Comparison of ENCODE assay signal across 38 cellular contexts in the genomic region with DNA sequence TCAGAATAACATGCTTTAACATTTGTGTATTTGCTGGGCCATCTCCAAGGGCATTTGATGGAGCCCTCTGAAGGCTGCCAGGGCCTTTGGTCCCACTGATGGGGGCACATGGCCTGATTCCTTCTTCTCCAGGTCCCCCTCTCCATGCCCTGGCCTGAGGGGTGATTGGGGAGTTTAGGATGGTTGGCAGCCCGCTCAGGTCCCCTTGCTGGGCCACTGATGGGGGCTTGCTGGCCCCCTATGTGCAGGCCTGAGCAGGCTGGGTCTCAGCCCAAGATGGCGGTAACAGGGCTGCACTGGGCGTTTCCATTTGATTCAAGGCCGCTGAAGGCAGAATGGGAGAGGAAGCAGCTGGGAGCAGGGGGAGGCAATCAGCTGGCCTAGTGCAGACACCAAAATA.
"Had no signal": no experiment of that assay in that cellular context is flagged by ENCODE, and none has a peak within 500 bp of the region (broad histone marks: within the 10 kb centered on the region; RNA-seq: fewer than 3 reads in every experiment).

No MANE protein-coding gene starts in this region.

- H3K4me3 Mint-ChIP-seq: activated naive CD4-positive, alpha-beta T cell treated with anti-CD3 and anti-CD28 coated beads for 36 hours; activated naive CD4-positive, alpha-beta T cell treated with anti-CD3 and anti-CD28 coated beads, Interleukin-2, amount 10 ng/mL, durations not matched to agents 7 days and 5 days; activated naive CD4-positive, alpha-beta T cell treated with anti-CD3 and anti-CD28 coated beads, Interleukin-2, amount 50 U/mL, for 24 hours; activated naive CD8-positive, alpha-beta T cell; activated naive CD8-positive, alpha-beta T cell treated with anti-CD3 and anti-CD28 coated beads for 36 hours; activated naive CD8-positive, alpha-beta T cell treated with anti-CD3 and anti-CD28 coated beads, Interleukin-2, amount 10 ng/mL, durations not matched to agents 7 days and 5 days; activated naive CD8-positive, alpha-beta T cell treated with anti-CD3 and anti-CD28 coated beads, Interleukin-2, amount 50 U/mL, for 24 hours; activated T-cell treated with anti-CD3 and anti-CD28 coated beads, Interleukin-2, amount 50 U/mL, for 24 hours; activated T-cell treated with anti-CD3 and anti-CD28 coated beads, Interleukin-2, amount 50 U/mL, for 4 hours; activated T-cell treated with anti-CD3 and anti-CD28 coated beads, Interleukin-2, amount 50 U/mL, for 72 hours; activated T-helper 1 cell treated with anti-CD3 and anti-CD28 coated beads, Interleukin-12 subunit alpha, Interleukin-12 subunit beta, Interleukin-2, Interleukin-4 antibody, amounts not matched to agents 30 ng/mL and 10 ng/mL and 1 ng/mL, durations not matched to agents 14 hours and 24 hours and 36 hours; activated T-helper 17 cell treated with anti-CD3 and anti-CD28 coated beads, Interleukin-2, amount 50 U/mL, for 72 hours; brain; central memory CD8-positive, alpha-beta T cell had no signal

- H3K27ac ChIP-seq: adrenal gland, ascending aorta, body of pancreas, brain microvascular endothelial cell, breast epithelium, cardiac muscle cell had no signal

- H3K36me3 ChIP-seq: adrenal gland, ascending aorta, brain microvascular endothelial cell, breast epithelium, cardiac muscle cell had no signal

- H3K27me3 ChIP-seq: adrenal gland, ascending aorta, cardiac muscle cell had no signal

- H3K9me3 Mint-ChIP-seq: activated naive CD4-positive, alpha-beta T cell treated with anti-CD3 and anti-CD28 coated beads, Interleukin-2, amount 10 ng/mL, durations not matched to agents 7 days and 5 days; activated naive CD4-positive, alpha-beta T cell treated with anti-CD3 and anti-CD28 coated beads, Interleukin-2, amount 50 U/mL, for 24 hours; activated naive CD4-positive, alpha-beta T cell treated with anti-CD3 and anti-CD28 coated beads, Interleukin-2, amount 50 U/mL, for 72 hours; activated naive CD8-positive, alpha-beta T cell treated with anti-CD3 and anti-CD28 coated beads, Interleukin-2, amount 10 ng/mL, durations not matched to agents 7 days and 5 days; activated naive CD8-positive, alpha-beta T cell treated with anti-CD3 and anti-CD28 coated beads, Interleukin-2, amount 50 U/mL, for 24 hours; activated T-cell treated with anti-CD3 and anti-CD28 coated beads, Interleukin-2, amount 50 U/mL, for 24 hours; activated T-cell treated with anti-CD3 and anti-CD28 coated beads, Interleukin-2, amount 50 U/mL, for 4 hours; activated T-cell treated with anti-CD3 and anti-CD28 coated beads, Interleukin-2, amount 50 U/mL, for 72 hours; activated T-helper 1 cell treated with anti-CD3 and anti-CD28 coated beads, Interleukin-12 subunit alpha, Interleukin-12 subunit beta, Interleukin-2, Interleukin-4 antibody, amounts not matched to agents 30 ng/mL and 10 ng/mL and 1 ng/mL, durations not matched to agents 14 hours and 24 hours and 36 hours; activated T-helper 17 cell treated with anti-CD3 and anti-CD28 coated beads, Interleukin-2, amount 50 U/mL, for 72 hours; activated T-helper 2 cell treated with anti-CD3 and anti-CD28 coated beads, Interferon-gamma antibody, Interleukin-2, Interleukin-4, amounts not matched to agents 10 μg/mL and 5 μg/mL and 100 μg/mL, durations not matched to agents 14 hours and 24 hours and 36 hours; central memory CD8-positive, alpha-beta T cell had no signal

- H3K4me1 ChIP-seq: adrenal gland, ascending aorta, body of pancreas, breast epithelium had no signal

- H3K27ac Mint-ChIP-seq: activated naive CD4-positive, alpha-beta T cell treated with anti-CD3 and anti-CD28 coated beads for 36 hours; activated naive CD4-positive, alpha-beta T cell treated with anti-CD3 and anti-CD28 coated beads, Interleukin-2, amount 10 ng/mL, durations not matched to agents 7 days and 5 days; activated naive CD4-positive, alpha-beta T cell treated with anti-CD3 and anti-CD28 coated beads, Interleukin-2, amount 50 U/mL, for 24 hours; activated naive CD4-positive, alpha-beta T cell treated with anti-CD3 and anti-CD28 coated beads, Interleukin-2, amount 50 U/mL, for 72 hours; activated naive CD8-positive, alpha-beta T cell; activated naive CD8-positive, alpha-beta T cell treated with anti-CD3 and anti-CD28 coated beads for 36 hours; activated naive CD8-positive, alpha-beta T cell treated with anti-CD3 and anti-CD28 coated beads, Interleukin-2, amount 10 ng/mL, durations not matched to agents 7 days and 5 days; activated naive CD8-positive, alpha-beta T cell treated with anti-CD3 and anti-CD28 coated beads, Interleukin-2, amount 50 U/mL, for 24 hours; activated T-cell treated with anti-CD3 and anti-CD28 coated beads, Interleukin-2, amount 50 U/mL, for 24 hours; activated T-cell treated with anti-CD3 and anti-CD28 coated beads, Interleukin-2, amount 50 U/mL, for 72 hours; activated T-helper 1 cell treated with anti-CD3 and anti-CD28 coated beads, Interleukin-12 subunit alpha, Interleukin-12 subunit beta, Interleukin-2, Interleukin-4 antibody, amounts not matched to agents 30 ng/mL and 10 ng/mL and 1 ng/mL, durations not matched to agents 14 hours and 24 hours and 36 hours; activated T-helper 17 cell treated with anti-CD3 and anti-CD28 coated beads, Interleukin-2, amount 50 U/mL, for 72 hours; activated T-helper 2 cell treated with anti-CD3 and anti-CD28 coated beads, Interferon-gamma antibody, Interleukin-2, Interleukin-4, amounts not matched to agents 10 μg/mL and 5 μg/mL and 100 μg/mL, durations not matched to agents 14 hours and 24 hours and 36 hours had no signal

- ATAC-seq: activated naive CD4-positive, alpha-beta T cell treated with anti-CD3 and anti-CD28 coated beads, Interleukin-2, amount 50 U/mL, for 72 hours; activated naive CD8-positive, alpha-beta T cell treated with anti-CD3 and anti-CD28 coated beads, Interleukin-2, amount 50 U/mL, for 24 hours; activated T-cell treated with anti-CD3 and anti-CD28 coated beads, Interleukin-2, amount 50 U/mL, for 4 hours; activated T-cell treated with anti-CD3 and anti-CD28 coated beads, Interleukin-2, amount 50 U/mL, for 72 hours; activated T-helper 17 cell treated with anti-CD3 and anti-CD28 coated beads, Interleukin-2, amount 50 U/mL, for 72 hours; body of pancreas had no signal

- DNase-seq: activated effector memory CD4-positive, alpha-beta T cell treated with anti-CD3 and anti-CD28 coated beads, Interleukin-2, amount 50 U/mL, for 16 hours; activated effector memory CD4-positive, alpha-beta T cell treated with Interleukin-2 at 50 U/mL for 16 hours; activated gamma-delta T cell; activated gamma-delta T cell treated with Interleukin-2 at 50 U/mL for 16 hours; activated naive CD4-positive, alpha-beta T cell; activated naive CD4-positive, alpha-beta T cell treated with anti-CD3 and anti-CD28 coated beads for 36 hours; activated naive CD4-positive, alpha-beta T cell treated with anti-CD3 and anti-CD28 coated beads, Interleukin-2, amount 10 ng/mL, durations not matched to agents 7 days and 5 days; activated naive CD4-positive, alpha-beta T cell treated with anti-CD3 and anti-CD28 coated beads, Interleukin-2, amount 50 U/mL, for 16 hours; activated naive CD4-positive, alpha-beta T cell treated with Interleukin-2 at 50 U/mL for 16 hours; activated naive CD8-positive, alpha-beta T cell treated with anti-CD3 and anti-CD28 coated beads for 36 hours; activated naive CD8-positive, alpha-beta T cell treated with anti-CD3 and anti-CD28 coated beads, Interleukin-2, amount 10 ng/mL, durations not matched to agents 7 days and 5 days; activated naive CD8-positive, alpha-beta T cell treated with anti-CD3 and anti-CD28 coated beads, Interleukin-2, amount 50 U/mL, for 24 hours; activated T-cell treated with anti-CD3 and anti-CD28 coated beads for 4 hours; activated T-cell treated with anti-CD3 and anti-CD28 coated beads, Interleukin-2, amount 50 U/mL, for 1 hour; activated T-cell treated with anti-CD3 and anti-CD28 coated beads, Interleukin-2, amount 50 U/mL, for 24 hours; activated T-cell treated with anti-CD3 and anti-CD28 coated beads, Interleukin-2, amount 50 U/mL, for 4 hours; activated T-cell treated with anti-CD3 and anti-CD28 coated beads, Interleukin-2, amount 50 U/mL, for 48 hours; activated T-cell treated with anti-CD3 and anti-CD28 coated beads, Interleukin-2, amount 50 U/mL, for 72 hours; adrenal gland; amniotic stem cell; amygdala; anterior cingulate cortex; aorta; body of pancreas; brain microvascular endothelial cell; central memory CD4-positive, alpha-beta T cell; cerebellar nuclear complex had no signal

- H3K36me3 Mint-ChIP-seq: activated naive CD4-positive, alpha-beta T cell treated with anti-CD3 and anti-CD28 coated beads, Interleukin-2, amount 10 ng/mL, durations not matched to agents 7 days and 5 days; activated naive CD4-positive, alpha-beta T cell treated with anti-CD3 and anti-CD28 coated beads, Interleukin-2, amount 50 U/mL, for 24 hours; activated naive CD4-positive, alpha-beta T cell treated with anti-CD3 and anti-CD28 coated beads, Interleukin-2, amount 50 U/mL, for 72 hours; activated naive CD8-positive, alpha-beta T cell; activated naive CD8-positive, alpha-beta T cell treated with anti-CD3 and anti-CD28 coated beads for 36 hours; activated naive CD8-positive, alpha-beta T cell treated with anti-CD3 and anti-CD28 coated beads, Interleukin-2, amount 10 ng/mL, durations not matched to agents 7 days and 5 days; brain had no signal

- H3K4me1 Mint-ChIP-seq: activated naive CD4-positive, alpha-beta T cell treated with anti-CD3 and anti-CD28 coated beads, Interleukin-2, amount 10 ng/mL, durations not matched to agents 7 days and 5 days; activated naive CD4-positive, alpha-beta T cell treated with anti-CD3 and anti-CD28 coated beads, Interleukin-2, amount 50 U/mL, for 24 hours; activated naive CD8-positive, alpha-beta T cell treated with anti-CD3 and anti-CD28 coated beads for 36 hours; activated naive CD8-positive, alpha-beta T cell treated with anti-CD3 and anti-CD28 coated beads, Interleukin-2, amount 10 ng/mL, durations not matched to agents 7 days and 5 days; activated naive CD8-positive, alpha-beta T cell treated with anti-CD3 and anti-CD28 coated beads, Interleukin-2, amount 50 U/mL, for 24 hours; activated T-helper 17 cell treated with anti-CD3 and anti-CD28 coated beads, Interleukin-2, amount 50 U/mL, for 72 hours; central memory CD8-positive, alpha-beta T cell had no signal

- H3K9me3 ChIP-seq: adrenal gland, ascending aorta, body of pancreas had no signal

- H3K4me3 ChIP-seq: adrenal gland, ascending aorta, body of pancreas, breast epithelium, cardiac muscle cell had no signal
